In genomic region chr17:44111777-44112176, GRCh38 we compare ENCODE assay signal across 9 cellular contexts. TPM values are rescaled to one million over a fixed set of nuclear protein-coding genes. Genes with fewer than 3 reads are reported as not detected.
A peak's percentile ranks its signal among the peaks of the same experiment; 100 is the strongest.
DNase-seq lines count a peak whose midpoint lies in the region; ATAC-seq and TF ChIP-seq lines count a peak whose summit lies in the region.
"Had no signal": no experiment of that assay in that cellular context is flagged by ENCODE, and none has a peak within 500 bp of the region (broad histone marks: within the 10 kb centered on the region; RNA-seq: fewer than 3 reads in every experiment).

No MANE protein-coding gene starts in this region.

- H3K9me3 Mint-ChIP-seq in activated CD4-positive, alpha-beta T cell treated with anti-CD3 and anti-CD28 coated beads, Interleukin-2, amount 10 ng/mL, durations not matched to agents 7 days and 5 days: no peaks in the 10 kb centered on the region
- H3K9me3 Mint-ChIP-seq in activated naive CD8-positive, alpha-beta T cell treated with anti-CD3 and anti-CD28 coated beads, Interleukin-2, amount 10 ng/mL, durations not matched to agents 7 days and 5 days: no peaks in the 10 kb centered on the region
- H3K9me3 Mint-ChIP-seq in T-helper 2 cell treated with Interferon-gamma antibody and Interleukin-4, amounts not matched to agents 5 μg/mL and 100 μg/mL, for 36 hours: no peaks in the 10 kb centered on the region
- H3K9me3 Mint-ChIP-seq: IgD-negative memory B cell had no signal

- H3K4me1 Mint-ChIP-seq in activated CD4-positive, alpha-beta T cell treated with anti-CD3 and anti-CD28 coated beads, Interleukin-2, amount 10 ng/mL, durations not matched to agents 7 days and 5 days: peaks cover 22% of the 10 kb centered on the region
- peaks cover 18% of the 10 kb centered on the region for H3K4me1 Mint-ChIP-seq in activated naive CD8-positive, alpha-beta T cell treated with anti-CD3 and anti-CD28 coated beads, Interleukin-2, amount 10 ng/mL, durations not matched to agents 7 days and 5 days
- peaks cover 3% of the 10 kb centered on the region for H3K4me1 Mint-ChIP-seq in T-helper 2 cell treated with Interferon-gamma antibody and Interleukin-4, amounts not matched to agents 5 μg/mL and 100 μg/mL, for 36 hours (ENCODE audit: low read depth)

- POLR2A ChIA-PET in activated CD4-positive, alpha-beta T cell treated with anti-CD3 and anti-CD28 coated beads, Interleukin-2, amount 10 ng/mL, durations not matched to agents 7 days and 5 days (lab: Charles Lee): interaction anchor here (0.6 kb wide), 1 partner anchor 180 kb away, joined by 3 read pairs; no protein-coding TSS in a partner anchor
- POLR2A ChIA-PET in activated naive CD8-positive, alpha-beta T cell treated with anti-CD3 and anti-CD28 coated beads, Interleukin-2, amount 10 ng/mL, durations not matched to agents 7 days and 5 days (lab: Charles Lee): interaction anchor here (0.6 to 1.5 kb wide), 4 partner anchors 12 to 71 kb away, joined by 3 to 4 read pairs (median 4); partner anchors contain the start of genes HDAC5 and LSM12

- peak overlapping the region; percentile 54 for H3K4me3 ChIP-seq in lower lobe of right lung
- H3K4me3 ChIP-seq in thoracic aorta: peak overlapping the region; percentile 80

- H3K36me3 Mint-ChIP-seq in activated CD4-positive, alpha-beta T cell treated with anti-CD3 and anti-CD28 coated beads, Interleukin-2, amount 10 ng/mL, durations not matched to agents 7 days and 5 days (ENCODE audit: low read depth): no peaks in the 10 kb centered on the region
- peaks cover 1% of the 10 kb centered on the region for H3K36me3 Mint-ChIP-seq in activated naive CD8-positive, alpha-beta T cell treated with anti-CD3 and anti-CD28 coated beads, Interleukin-2, amount 10 ng/mL, durations not matched to agents 7 days and 5 days
- H3K36me3 Mint-ChIP-seq in T-helper 2 cell treated with Interferon-gamma antibody and Interleukin-4, amounts not matched to agents 5 μg/mL and 100 μg/mL, for 36 hours (ENCODE audit: low read depth): no peaks in the 10 kb centered on the region
- H3K36me3 Mint-ChIP-seq: IgD-negative memory B cell had no signal

- peak overlapping the region; percentile 28 for H3K4me3 Mint-ChIP-seq in activated CD4-positive, alpha-beta T cell treated with anti-CD3 and anti-CD28 coated beads, Interleukin-2, amount 10 ng/mL, durations not matched to agents 7 days and 5 days
- peak overlapping the region; percentile 76 for H3K4me3 Mint-ChIP-seq in activated naive CD8-positive, alpha-beta T cell treated with anti-CD3 and anti-CD28 coated beads, Interleukin-2, amount 10 ng/mL, durations not matched to agents 7 days and 5 days
- H3K4me3 Mint-ChIP-seq in T-helper 2 cell treated with Interferon-gamma antibody and Interleukin-4, amounts not matched to agents 5 μg/mL and 100 μg/mL, for 36 hours: no peak overlapping the region

- H3K36me3 ChIP-seq in lower lobe of right lung: peaks cover 37% of the 10 kb centered on the region
- peaks cover 24% of the 10 kb centered on the region for H3K36me3 ChIP-seq in thoracic aorta

- H3K9me3 ChIP-seq in lower lobe of right lung (no peaks in the 10 kb centered on the region), thoracic aorta (no peaks in the 10 kb centered on the region)

- no peak for ATAC-seq in activated naive CD8-positive, alpha-beta T cell treated with anti-CD3 and anti-CD28 coated beads, Interleukin-2, amount 10 ng/mL, durations not matched to agents 7 days and 5 days (ENCODE audit: low read depth)
- ATAC-seq in lower lobe of right lung (no peak), thoracic aorta (ENCODE audit: insufficient number of reproducible peaks, low FRiP score, low read depth) (no peak)

- no peaks in the 10 kb centered on the region for H3K27me3 ChIP-seq in lower lobe of right lung (ENCODE audit: low read depth)
- H3K27me3 ChIP-seq in thoracic aorta (replicated peaks; ENCODE audit: insufficient read depth): no peaks in the 10 kb centered on the region

- intact Hi-C loops in lower lobe of right lung (cut with DNase I): no loop called here

- CTCF ChIA-PET in activated CD4-positive, alpha-beta T cell treated with anti-CD3 and anti-CD28 coated beads, Interleukin-2, amount 10 ng/mL, durations not matched to agents 7 days and 5 days (lab: Charles Lee): interaction anchor here (0.9 to 2.0 kb wide), 4 partner anchors 8 to 252 kb away, joined by 3 to 14 read pairs (median 3); partner anchors contain the start of genes FAM171A2 and HDAC5

- no peaks in the 10 kb centered on the region for H3K27me3 Mint-ChIP-seq in activated CD4-positive, alpha-beta T cell treated with anti-CD3 and anti-CD28 coated beads, Interleukin-2, amount 10 ng/mL, durations not matched to agents 7 days and 5 days
- H3K27me3 Mint-ChIP-seq in activated naive CD8-positive, alpha-beta T cell treated with anti-CD3 and anti-CD28 coated beads, Interleukin-2, amount 10 ng/mL, durations not matched to agents 7 days and 5 days: no peaks in the 10 kb centered on the region
- no peaks in the 10 kb centered on the region for H3K27me3 Mint-ChIP-seq in T-helper 2 cell treated with Interferon-gamma antibody and Interleukin-4, amounts not matched to agents 5 μg/mL and 100 μg/mL, for 36 hours (ENCODE audit: low read depth)
- H3K27me3 Mint-ChIP-seq: IgD-negative memory B cell had no signal

- H3K4me1 ChIP-seq in lower lobe of right lung (peaks cover 73% of the 10 kb centered on the region), thoracic aorta (ENCODE audit: control insufficient read depth in 1 of 2, low read depth in 2 of 2) (peaks cover 65 to 92% of the 10 kb centered on the region in 2 donors)

- no peak for DNase-seq in activated CD4-positive, alpha-beta T cell treated with anti-CD3 and anti-CD28 coated beads, Interleukin-2, amount 10 ng/mL, durations not matched to agents 7 days and 5 days
- DNase-seq in activated CD4-positive, alpha-beta T cell treated with anti-CD3 and anti-CD28 coated beads, Interleukin-2, amount 50 U/mL, for 48 hours: no peak
- DNase-seq in activated naive CD8-positive, alpha-beta T cell treated with anti-CD3 and anti-CD28 coated beads, Interleukin-2, amount 10 ng/mL, durations not matched to agents 7 days and 5 days: no peak
- DNase-seq in lower lobe of right lung (no peak), thoracic aorta (ENCODE audit: low spot score) (no peak), NK-92 (lab: John Stamatoyannopoulos, UW; ENCODE audit: unreplicated experiment) (no peak)
- DNase-seq in T-helper 2 cell treated with Interferon-gamma antibody and Interleukin-4, amounts not matched to agents 5 μg/mL and 100 μg/mL, for 36 hours (ENCODE audit: low spot score): no peak
- DNase-seq in central memory CD4-positive, alpha-beta T cell: no peak

- H3K27ac Mint-ChIP-seq in activated CD4-positive, alpha-beta T cell treated with anti-CD3 and anti-CD28 coated beads, Interleukin-2, amount 10 ng/mL, durations not matched to agents 7 days and 5 days: no peak overlapping the region
- peak overlapping the region; percentile 2 for H3K27ac Mint-ChIP-seq in activated naive CD8-positive, alpha-beta T cell treated with anti-CD3 and anti-CD28 coated beads, Interleukin-2, amount 10 ng/mL, durations not matched to agents 7 days and 5 days
- H3K27ac Mint-ChIP-seq in T-helper 2 cell treated with Interferon-gamma antibody and Interleukin-4, amounts not matched to agents 5 μg/mL and 100 μg/mL, for 36 hours: no peak overlapping the region

- H3K27ac ChIP-seq in lower lobe of right lung: peak overlapping the region; percentile 58
- H3K27ac ChIP-seq in thoracic aorta: peak overlapping the region; percentile 55 to 97

- no peak for TF ChIP-seq CTCF in lower lobe of right lung (IDR thresholded peaks at IDR 0.05)
- no peak for TF ChIP-seq CTCF in thoracic aorta (IDR thresholded peaks at IDR 0.05)

RNA-seq across cellular contexts. Expression of gene HDAC5, which starts 11.7 kb away (rescaled TPM):
- total RNA-seq in activated CD4-positive, alpha-beta T cell treated with anti-CD3 and anti-CD28 coated beads, Interleukin-2, amount 10 ng/mL, durations not matched to agents 7 days and 5 days: 10 to 100 TPM; 27.0 to 32.3 TPM
- 10 to 100 TPM; 46.2 to 48.4 TPM for total RNA-seq in activated naive CD8-positive, alpha-beta T cell treated with anti-CD3 and anti-CD28 coated beads, Interleukin-2, amount 10 ng/mL, durations not matched to agents 7 days and 5 days
- 59.2 TPM for total RNA-seq in lower lobe of right lung
- 100 to 1,000 TPM in 1 of 2 donors, 10 to 100 TPM in 1; 76.9 to 115 TPM for total RNA-seq in thoracic aorta

RNA-seq across cellular contexts. Expression of gene HROB, which starts 30.0 kb away (rescaled TPM):
- 10 to 100 TPM; 15.1 to 16.4 TPM for total RNA-seq in activated CD4-positive, alpha-beta T cell treated with anti-CD3 and anti-CD28 coated beads, Interleukin-2, amount 10 ng/mL, durations not matched to agents 7 days and 5 days
- 10 to 100 TPM; 13.2 to 14.3 TPM for total RNA-seq in activated naive CD8-positive, alpha-beta T cell treated with anti-CD3 and anti-CD28 coated beads, Interleukin-2, amount 10 ng/mL, durations not matched to agents 7 days and 5 days
- total RNA-seq in lower lobe of right lung (0.50 TPM), thoracic aorta (1 to 10 TPM in 1 of 2 donors, under 1 TPM in 1; 0.85 to 2.6 TPM)

RNA-seq across cellular contexts. Expression of gene G6PC3, which starts 41.2 kb away (rescaled TPM):
- 10 to 100 TPM; 18.1 to 25.2 TPM for total RNA-seq in activated CD4-positive, alpha-beta T cell treated with anti-CD3 and anti-CD28 coated beads, Interleukin-2, amount 10 ng/mL, durations not matched to agents 7 days and 5 days
- 10 to 100 TPM; 18.7 to 18.8 TPM for total RNA-seq in activated naive CD8-positive, alpha-beta T cell treated with anti-CD3 and anti-CD28 coated beads, Interleukin-2, amount 10 ng/mL, durations not matched to agents 7 days and 5 days
- total RNA-seq in lower lobe of right lung (40.1 TPM), thoracic aorta (10 to 100 TPM; 26.4 to 54.6 TPM)

RNA-seq across cellular contexts. Expression of gene LSM12, which starts 45.3 kb away (rescaled TPM):
- total RNA-seq in activated CD4-positive, alpha-beta T cell treated with anti-CD3 and anti-CD28 coated beads, Interleukin-2, amount 10 ng/mL, durations not matched to agents 7 days and 5 days: 10 to 100 TPM; 59.3 to 64.8 TPM
- 10 to 100 TPM; 46.9 to 51.4 TPM for total RNA-seq in activated naive CD8-positive, alpha-beta T cell treated with anti-CD3 and anti-CD28 coated beads, Interleukin-2, amount 10 ng/mL, durations not matched to agents 7 days and 5 days
- 39.1 TPM for total RNA-seq in lower lobe of right lung
- total RNA-seq in thoracic aorta: 10 to 100 TPM; 24.9 to 30.8 TPM

RNA-seq across cellular contexts. Expression of gene ASB16, which starts 58.7 kb away (rescaled TPM):
- under 1 TPM in 1 of 2 experiments, not detected in 1; 0.30 TPM for total RNA-seq in activated CD4-positive, alpha-beta T cell treated with anti-CD3 and anti-CD28 coated beads, Interleukin-2, amount 10 ng/mL, durations not matched to agents 7 days and 5 days
- total RNA-seq in activated naive CD8-positive, alpha-beta T cell treated with anti-CD3 and anti-CD28 coated beads, Interleukin-2, amount 10 ng/mL, durations not matched to agents 7 days and 5 days: under 1 TPM; 0.19 to 0.51 TPM
- total RNA-seq in lower lobe of right lung (not detected), thoracic aorta (1 to 10 TPM; 2.3 to 3.9 TPM)
